Comparison of ENCODE assay signal across 1 cellular context in genomic region chr12:132955094-132955932, GRCh38.
A peak's percentile ranks its signal among the peaks of the same experiment; 100 is the strongest.
TF ChIP-seq lines count a peak whose summit lies in the region.

No MANE protein-coding gene starts in this region.

TF ChIP-seq in HepG2, 621 proteins besides CTCF, POLR2A, EP300 and RAD21 (continued from another document and continues in another):
- TF ChIP-seq RERE (CRISPR knock-in tag; IDR thresholded peaks at IDR 0.05; ENCODE audit: low read depth) (no peak), JARID2 (CRISPR knock-in tag; IDR thresholded peaks at IDR 0.05; ENCODE audit: insufficient replicate concordance) (no peak), LCORL (IDR thresholded peaks at IDR 0.05) (no peak), LCORL (CRISPR knock-in tag; IDR thresholded peaks at IDR 0.05) (no peak), ZNF720 (CRISPR knock-in tag; IDR thresholded peaks at IDR 0.05) (no peak), ZSCAN9 (CRISPR knock-in tag; IDR thresholded peaks at IDR 0.05; ENCODE audit: borderline replicate concordance) (no peak), ZNF567 (CRISPR knock-in tag; IDR thresholded peaks at IDR 0.05; ENCODE audit: borderline replicate concordance) (no peak), SRF (IDR thresholded peaks at IDR 0.05; ENCODE audit: low read depth, low read length) (no peak), ZNF800 (CRISPR knock-in tag; IDR thresholded peaks at IDR 0.05) (no peak), CENPBD1 (CRISPR knock-in tag; IDR thresholded peaks at IDR 0.05; ENCODE audit: borderline replicate concordance, low read depth) (no peak), RARG (CRISPR knock-in tag; IDR thresholded peaks at IDR 0.05; ENCODE audit: low read depth) (no peak), ARID5B (CRISPR knock-in tag; IDR thresholded peaks at IDR 0.05) (no peak; the same call in 1 of the 2 replicates), NFIC (IDR thresholded peaks at IDR 0.05; ENCODE audit: low read length) (no peak), KLF13 (CRISPR knock-in tag; IDR thresholded peaks at IDR 0.05) (no peak), SOX5 (CRISPR knock-in tag; IDR thresholded peaks at IDR 0.05; ENCODE audit: borderline replicate concordance) (no peak), ZNF414 (CRISPR knock-in tag; IDR thresholded peaks at IDR 0.05) (no peak), ZKSCAN5 (CRISPR knock-in tag; IDR thresholded peaks at IDR 0.05) (no peak), ZHX2 (IDR thresholded peaks at IDR 0.05; ENCODE audit: low read depth) (no peak), ZHX2 (CRISPR knock-in tag; IDR thresholded peaks at IDR 0.05; ENCODE audit: borderline replicate concordance) (no peak), GATA4 (IDR thresholded peaks at IDR 0.05; ENCODE audit: borderline replicate concordance, low read depth) (no peak), ARID3A (IDR thresholded peaks at IDR 0.05; ENCODE audit: low read depth, low read length) (no peak), ZNF7 (CRISPR knock-in tag; IDR thresholded peaks at IDR 0.05) (no peak), FLYWCH1 (CRISPR knock-in tag; IDR thresholded peaks at IDR 0.05) (no peak), ASH2L (IDR thresholded peaks at IDR 0.05; ENCODE audit: insufficient read length, low read depth, low read length) (no peak), KMT2B (CRISPR knock-in tag; IDR thresholded peaks at IDR 0.05) (no peak), ZNF510 (CRISPR knock-in tag; IDR thresholded peaks at IDR 0.05; ENCODE audit: low read depth) (no peak), TOPORS (CRISPR knock-in tag; IDR thresholded peaks at IDR 0.05) (no peak), PATZ1 (CRISPR knock-in tag; IDR thresholded peaks at IDR 0.05) (peak; percentile 25), LRRFIP1 (CRISPR knock-in tag; conservative IDR thresholded peaks at IDR 0.05) (no peak)
